In genomic region chr13:44555207-44555606, GRCh38 we compare ENCODE assay signal across 30 cellular contexts.
"Had no signal": no experiment of that assay in that cellular context is flagged by ENCODE, and none has a peak within 500 bp of the region (broad histone marks: within the 10 kb centered on the region; RNA-seq: fewer than 3 reads in every experiment).

No MANE protein-coding gene starts in this region.

- H3K27me3 ChIP-seq: neutrophil, right lobe of liver, sigmoid colon, suprapubic skin, testis, tibial artery, transverse colon, upper lobe of left lung, vagina had no signal

- H3K36me3 ChIP-seq: neutrophil, right lobe of liver, sigmoid colon, transverse colon, vagina had no signal

- H3K4me1 ChIP-seq: parathyroid adenoma, right lobe of liver, sigmoid colon, suprapubic skin, testis, transverse colon, upper lobe of left lung, vagina had no signal

- H3K27ac Mint-ChIP-seq: natural killer cell treated with Interleukin-12 subunit alpha and Interleukin-12 subunit beta and Interleukin-15 and Interleukin-18, amount 100 ng/mL, for 72 hours; nephron progenitor cell; progenitor cell of endocrine pancreas; stimulated activated memory B cell treated with anti-CD40 and anti-IgM and Interleukin-4, amounts not matched to agents 10 μg/mL and 1 μg/mL and 100 μg/mL, for 72 hours; stimulated activated naive CD8-positive, alpha-beta T cell treated with anti-CD3 and anti-CD28 coated beads, Interleukin-15, amount 100 ng/mL, for 72 hours had no signal

- H3K9me3 ChIP-seq: neutrophil, psoas muscle, right lobe of liver, sigmoid colon, suprapubic skin, testis, tibial artery, transverse colon, upper lobe of left lung, vagina had no signal

- H3K4me3 Mint-ChIP-seq: naive B cell; naive thymus-derived CD8-positive, alpha-beta T cell; natural killer cell treated with Interleukin-12 subunit alpha and Interleukin-12 subunit beta and Interleukin-15 and Interleukin-18, amount 100 ng/mL, for 72 hours; nephron progenitor cell; neural crest cell; stimulated activated memory B cell treated with anti-CD40 and anti-IgM and Interleukin-4, amounts not matched to agents 10 μg/mL and 1 μg/mL and 100 μg/mL, for 72 hours; stimulated activated naive CD8-positive, alpha-beta T cell treated with anti-CD3 and anti-CD28 coated beads, Interleukin-15, amount 100 ng/mL, for 72 hours had no signal

- H3K27ac ChIP-seq: neutrophil, parathyroid adenoma, right lobe of liver, sigmoid colon, suprapubic skin, testis, tibial artery, transverse colon, upper lobe of left lung, vagina had no signal

- H3K36me3 Mint-ChIP-seq: naive B cell; natural killer cell treated with Interleukin-12 subunit alpha and Interleukin-12 subunit beta and Interleukin-15 and Interleukin-18, amount 100 ng/mL, for 72 hours; stimulated activated memory B cell treated with anti-CD40 and anti-IgM and Interleukin-4, amounts not matched to agents 10 μg/mL and 1 μg/mL and 100 μg/mL, for 72 hours had no signal

- H3K9me3 Mint-ChIP-seq: naive B cell; naive thymus-derived CD8-positive, alpha-beta T cell; natural killer cell treated with Interleukin-12 subunit alpha and Interleukin-12 subunit beta and Interleukin-15 and Interleukin-18, amount 100 ng/mL, for 72 hours; nephron progenitor cell; stimulated activated memory B cell treated with anti-CD40 and anti-IgM and Interleukin-4, amounts not matched to agents 10 μg/mL and 1 μg/mL and 100 μg/mL, for 72 hours; stimulated activated naive CD8-positive, alpha-beta T cell treated with anti-CD3 and anti-CD28 coated beads, Interleukin-15, amount 100 ng/mL, for 72 hours had no signal

- H2AFZ ChIP-seq: parathyroid adenoma had no signal

- H3K27me3 Mint-ChIP-seq: naive B cell; naive thymus-derived CD8-positive, alpha-beta T cell; natural killer cell treated with Interleukin-12 subunit alpha and Interleukin-12 subunit beta and Interleukin-15 and Interleukin-18, amount 100 ng/mL, for 72 hours; progenitor cell of endocrine pancreas; stimulated activated memory B cell treated with anti-CD40 and anti-IgM and Interleukin-4, amounts not matched to agents 10 μg/mL and 1 μg/mL and 100 μg/mL, for 72 hours; stimulated activated naive CD8-positive, alpha-beta T cell treated with anti-CD3 and anti-CD28 coated beads, Interleukin-15, amount 100 ng/mL, for 72 hours had no signal

- ATAC-seq: naive thymus-derived CD8-positive, alpha-beta T cell; natural killer cell treated with Interleukin-12 subunit alpha and Interleukin-12 subunit beta and Interleukin-15 and Interleukin-18, amount 100 ng/mL, for 72 hours; right cardiac atrium; right lobe of liver; stimulated activated memory B cell treated with anti-CD40 and anti-IgM and Interleukin-4, amounts not matched to agents 10 μg/mL and 1 μg/mL and 100 μg/mL, for 72 hours; stimulated activated naive CD8-positive, alpha-beta T cell treated with anti-CD3 and anti-CD28 coated beads, Interleukin-15, amount 100 ng/mL, for 72 hours; stimulated activated naive CD8-positive, alpha-beta T cell treated with anti-CD3 and anti-CD28 coated beads, Interleukin-15, Interleukin-2, amounts not matched to agents 100 U/mL and 50 U/mL, for 24 hours had no signal

- DNase-seq: naive B cell; naive thymus-derived CD8-positive, alpha-beta T cell; nephron progenitor cell; nucleus accumbens; right cardiac atrium; right lobe of liver; sigmoid colon; small intestine; stimulated activated CD4-positive, alpha-beta T cell treated with anti-CD3 and anti-CD28 coated beads, Interleukin-15, amount 100 ng/mL, for 24 hours; stimulated activated CD4-positive, alpha-beta T cell treated with anti-CD3 and anti-CD28 coated beads, Interleukin-2, amount 100 ng/mL, for 24 hours; stimulated activated CD4-positive, alpha-beta T cell treated with anti-CD3 and anti-CD28 coated beads, Interleukin-2, amount 100 ng/mL, for 48 hours; stimulated activated CD4-positive, alpha-beta T cell treated with anti-CD3 and anti-CD28 coated beads, Interleukin-4, amount 100 ng/mL, for 4 hours; stimulated activated CD8-positive, alpha-beta memory T cell treated with anti-CD3 and anti-CD28 coated beads, Interleukin-4, amount 100 ng/mL, for 48 hours; stimulated activated naive CD4-positive, alpha-beta T cell; stimulated activated naive CD8-positive, alpha-beta T cell treated with anti-CD3 and anti-CD28 coated beads, Interleukin-15, amount 100 ng/mL, for 72 hours; stimulated activated naive CD8-positive, alpha-beta T cell treated with anti-CD3 and anti-CD28 coated beads, Interleukin-15, Interleukin-2, amounts not matched to agents 100 U/mL and 50 U/mL, for 24 hours; substantia nigra; testis; tibial artery; transverse colon; upper lobe of left lung had no signal

- H3K4me1 Mint-ChIP-seq: naive B cell; nephron progenitor cell; stimulated activated memory B cell treated with anti-CD40 and anti-IgM and Interleukin-4, amounts not matched to agents 10 μg/mL and 1 μg/mL and 100 μg/mL, for 72 hours; stimulated activated naive CD8-positive, alpha-beta T cell treated with anti-CD3 and anti-CD28 coated beads, Interleukin-15, amount 100 ng/mL, for 72 hours had no signal

- H3K4me3 ChIP-seq: psoas muscle, right lobe of liver, sigmoid colon, suprapubic skin, testis, tibial artery, transverse colon, upper lobe of left lung, vagina had no signal
